18 cellular contexts compared by ENCODE assay signal in genomic region chr5:161189452-161189851, GRCh38.
A peak's percentile ranks its signal among the peaks of the same experiment; 100 is the strongest.
DNase-seq lines count a peak whose midpoint lies in the region; ATAC-seq, FAIRE-seq and TF ChIP-seq lines count a peak whose summit lies in the region.
"Had no signal": no experiment of that assay in that cellular context is flagged by ENCODE, and none has a peak within 500 bp of the region (broad histone marks: within the 10 kb centered on the region; RNA-seq: fewer than 3 reads in every experiment).

No MANE protein-coding gene starts in this region.

- H3K9me3 Mint-ChIP-seq in WTC11, result peaks cover 18% of the 10 kb centered on the region
- H3K9me3 Mint-ChIP-seq: CD8-positive, alpha-beta T cell had no signal

- no peak overlapping the region for H3K4me3 Mint-ChIP-seq in WTC11
- H3K4me3 Mint-ChIP-seq: CD8-positive, alpha-beta T cell had no signal

- POLR2A ChIA-PET in WTC11 (lab: Charles Lee), result no interaction called here
- POLR2A ChIA-PET in GM10248 (lab: Yijun Ruan, JAX), result no interaction called here

- peak; percentile 26 for DNase-seq in G401 (ENCODE audit: low spot score)
- no peak for DNase-seq in WTC11 (ENCODE audit: low spot score)
- DNase-seq in iPS-NIHi7 (ENCODE audit: extremely low spot score), result peak; percentile 19
- no peak for DNase-seq in GM10248 (ENCODE audit: extremely low spot score)
- DNase-seq in D721Med (ENCODE audit: insufficient read length, low spot score), result no peak
- no peak for DNase-seq in NCI-H2227 treated with DMSO at 0.1 percent for 48 hours (lab: John Stamatoyannopoulos, UW)
- DNase-seq: 8988T; Calu3; CD8-positive, alpha-beta T cell; DMS 273 treated with DMSO at 0.1 percent for 48 hours; DMS53; DND-41; EL; GOT3 had no signal

- H3K36me3 Mint-ChIP-seq in WTC11, result 0 out of 2 replicates have a peak, but pooled peaks cover 3% of the 10 kb centered on the region
- H3K36me3 Mint-ChIP-seq: CD8-positive, alpha-beta T cell had no signal

- peaks cover 20% of the 10 kb centered on the region for H3K4me1 Mint-ChIP-seq in WTC11

- FAIRE-seq in D721Med (lab: Jason Lieb, UNC), result no peak
- FAIRE-seq: G401.6, GM12892, GM18507 had no signal

- peak; percentile 77 for ATAC-seq in WTC11
- ATAC-seq in GM18867 (IDR thresholded peaks at IDR 0.05; ENCODE audit: unreplicated experiment), result no peak
- ATAC-seq: CD8-positive, alpha-beta T cell had no signal

- TF ChIP-seq CTCF in WTC11 (IDR thresholded peaks at IDR 0.05) (no peak), GM10248 (IDR thresholded peaks at IDR 0.05; ENCODE audit: control extremely low read depth, extremely low read depth, low read depth, missing control alignments) (no peak), D721Med (IDR thresholded peaks at IDR 0.05; ENCODE audit: insufficient read depth, missing control alignments) (no peak)

- in situ Hi-C loops in G401 (cut with HindIII; ENCODE audit: low sequenced_read_pairs), result no loop called here

- no peaks in the 10 kb centered on the region for H3K27me3 Mint-ChIP-seq in WTC11 (ENCODE audit: low read depth)

- peak overlapping the region; percentile 76 for H3K27ac Mint-ChIP-seq in WTC11
- H3K27ac Mint-ChIP-seq: CD8-positive, alpha-beta T cell had no signal

- CTCF ChIA-PET in WTC11 (lab: Charles Lee) (no interaction called here), GM10248 (lab: Yijun Ruan, JAX) (no interaction called here)

TF ChIP-seq in WTC11, 78 proteins besides CTCF, POLR2A, EP300 and RAD21:
- TF ChIP-seq NR1H2 (CRISPR knock-in tag; IDR thresholded peaks at IDR 0.05) (no peak), ZBTB21 (CRISPR knock-in tag; IDR thresholded peaks at IDR 0.05; ENCODE audit: borderline replicate concordance) (no peak), HMGA2 (CRISPR knock-in tag; IDR thresholded peaks at IDR 0.05) (no peak), IRF2 (CRISPR knock-in tag; IDR thresholded peaks at IDR 0.05; ENCODE audit: borderline replicate concordance, low read depth) (no peak), NFE2L1 (CRISPR knock-in tag; IDR thresholded peaks at IDR 0.05) (no peak), MYBL2 (CRISPR knock-in tag; IDR thresholded peaks at IDR 0.05) (no peak), CBFB (CRISPR knock-in tag; IDR thresholded peaks at IDR 0.05; ENCODE audit: low read depth) (no peak), NR3C1 (CRISPR knock-in tag; conservative IDR thresholded peaks at IDR 0.05; ENCODE audit: low read depth) (no peak), ELF4 (CRISPR knock-in tag; IDR thresholded peaks at IDR 0.05; ENCODE audit: low read depth) (no peak), ZNF263 (CRISPR knock-in tag; IDR thresholded peaks at IDR 0.05; ENCODE audit: low read depth) (no peak), ZSCAN18 (CRISPR knock-in tag; IDR thresholded peaks at IDR 0.05) (no peak)

Comparison
In these comparisons a context has a peak if more than half of its experiments do, and no peak if none do; other contexts are left out.
1. DNase-seq: peak in G401 (single experiment) and iPS-NIHi7 (single experiment); none in WTC11 (single experiment), GM10248 (single experiment), D721Med (single experiment) and NCI-H2227 treated with DMSO at 0.1 percent for 48 hours (single experiment).